1 cellular context compared by ENCODE assay signal in genomic region chr5:38554860-38555259, GRCh38.
TF ChIP-seq lines count a peak whose summit lies in the region.

No MANE protein-coding gene starts in this region.

TF ChIP-seq in SK-N-SH, 30 proteins besides CTCF, POLR2A, EP300 and RAD21 (continued from another document):
- TF ChIP-seq USF1 (IDR thresholded peaks at IDR 0.05; ENCODE audit: borderline replicate concordance, low read depth) (no peak), CHD2 (IDR thresholded peaks at IDR 0.05; ENCODE audit: low read length, partially characterized antibody) (no peak), FOXM1 (IDR thresholded peaks at IDR 0.05; ENCODE audit: low read depth) (no peak), ZBTB33 (IDR thresholded peaks at IDR 0.05; ENCODE audit: borderline replicate concordance, low read depth) (no peak), GABPA (IDR thresholded peaks at IDR 0.05; ENCODE audit: low read depth) (no peak), RXRA (IDR thresholded peaks at IDR 0.05; ENCODE audit: borderline replicate concordance, low read depth) (no peak), POLR2AphosphoS5 (IDR thresholded peaks at IDR 0.05; ENCODE audit: low read depth, low read length) (no peak), USF2 (IDR thresholded peaks at IDR 0.05; ENCODE audit: borderline replicate concordance, low read depth, low read length) (no peak), REST (IDR thresholded peaks at IDR 0.05; ENCODE audit: low read depth, low read length) (no peak), MXI1 (IDR thresholded peaks at IDR 0.05; ENCODE audit: low read depth, low read length) (no peak), MEF2A (IDR thresholded peaks at IDR 0.05; ENCODE audit: borderline replicate concordance, low read depth) (no peak), IRF3 (IDR thresholded peaks at IDR 0.05; ENCODE audit: low read depth, low read length) (no peak), JUND (IDR thresholded peaks at IDR 0.05) (no peak)
